In genomic region chr6:139016337-139017213, GRCh38 we compare ENCODE assay signal across 9 cellular contexts. TPM values are rescaled to one million over a fixed set of nuclear protein-coding genes. Genes with fewer than 3 reads are reported as not detected.
DNase-seq lines count a peak whose midpoint lies in the region; ATAC-seq and TF ChIP-seq lines count a peak whose summit lies in the region.
"Had no signal": no experiment of that assay in that cellular context is flagged by ENCODE, and none has a peak within 500 bp of the region (broad histone marks: within the 10 kb centered on the region; RNA-seq: fewer than 3 reads in every experiment).

No MANE protein-coding gene starts in this region.

- BruUV-seq in OCI-LY7 (replicated peaks; lab: Mats Ljungman, UMichigan) = no TSS peak

- H3K9me3 ChIP-seq in OCI-LY7 (ENCODE audit: low read length) (no peaks in the 10 kb centered on the region), aorta (ENCODE audit: control insufficient read depth, low read length) (no peaks in the 10 kb centered on the region)

- no peaks in the 10 kb centered on the region for H3K9me3 Mint-ChIP-seq in nephron progenitor cell
- H3K9me3 Mint-ChIP-seq: activated naive CD8-positive, alpha-beta T cell treated with anti-CD3 and anti-CD28 coated beads, Interleukin-2, amount 10 ng/mL, durations not matched to agents 7 days and 5 days had no signal

- WGBS in aorta, 2 donors = 74 to 76% methylated on average over 7 of the region's 7 CpGs

- POLR2A ChIA-PET in OCI-LY7 (lab: Charles Lee) = interaction anchor here (0.6 to 2.9 kb wide), 13 partner anchors 9 to 700 kb away, joined by 3 to 17 read pairs (median 3); partner anchors contain the start of gene ABRACL

- H3K9me2 ChIP-seq in OCI-LY7 (ENCODE audit: insufficient read depth, low read length) = no peaks in the 10 kb centered on the region

- peak overlapping the region; percentile 55 for H3K4me3 ChIP-seq in OCI-LY7 (ENCODE audit: low read depth, low read length, poor library complexity, severe bottlenecking)
- H3K4me3 ChIP-seq in aorta (ENCODE audit: low read length in 2 of 2) = no peak overlapping the region

- no peaks in the 10 kb centered on the region for H3K36me3 Mint-ChIP-seq in nephron progenitor cell (ENCODE audit: low read depth)
- H3K36me3 Mint-ChIP-seq: activated naive CD8-positive, alpha-beta T cell treated with anti-CD3 and anti-CD28 coated beads, Interleukin-2, amount 10 ng/mL, durations not matched to agents 7 days and 5 days had no signal

- intact Hi-C loops in OCI-LY7 (cut with micrococcal nuclease; ENCODE audit: unreplicated experiment) = loop anchor here (1.0 to 5.0 kb wide), 2 partner anchors 14 to 256 kb away; no protein-coding TSS in a partner anchor
- intact Hi-C loops in aorta (cut with DNase I) = no loop called here

- no peaks in the 10 kb centered on the region for H3K27me3 Mint-ChIP-seq in nephron progenitor cell (ENCODE audit: low read depth, poor library complexity)

- H3K36me3 ChIP-seq in OCI-LY7 (ENCODE audit: insufficient read depth, low read length) = no peaks in the 10 kb centered on the region
- H3K36me3 ChIP-seq in aorta (ENCODE audit: control insufficient read depth in 1 of 2, insufficient read depth in 2 of 2, low read length in 1 of 2) = no peaks in the 10 kb centered on the region

- no peaks in the 10 kb centered on the region for H3K27me3 ChIP-seq in aorta (ENCODE audit: control insufficient read depth in 1 of 2, insufficient read depth in 2 of 2, low read length in 1 of 2)

- peak overlapping the region; percentile 46 for H3K27ac ChIP-seq in OCI-LY7 (ENCODE audit: low read depth, low read length, poor library complexity, severe bottlenecking)
- H3K27ac ChIP-seq in aorta (ENCODE audit: low read depth in 1 of 2, low read length in 2 of 2) = no peak overlapping the region

- DNase-seq in OCI-LY7 (ENCODE audit: low spot score) = peak; percentile 88
- no peak for DNase-seq in nephron progenitor cell
- no peak for DNase-seq in aorta
- DNase-seq in C1 segment of cervical spinal cord (lab: John Stamatoyannopoulos, UW) = no peak
- DNase-seq in dermis blood vessel endothelial cell = no peak
- DNase-seq: activated naive CD8-positive, alpha-beta T cell treated with anti-CD3 and anti-CD28 coated beads, Interleukin-2, amount 10 ng/mL, durations not matched to agents 7 days and 5 days had no signal

- ATAC-seq in GM18873 (IDR thresholded peaks at IDR 0.05; ENCODE audit: low FRiP score, unreplicated experiment) (peak; percentile 66), HG02798 (IDR thresholded peaks at IDR 0.05; ENCODE audit: poor library complexity, unreplicated experiment) (peak; percentile 85), aorta (ENCODE audit: low FRiP score) (no peak), HG03521 (IDR thresholded peaks at IDR 0.05; ENCODE audit: unreplicated experiment) (no peak)

- H3K4me2 ChIP-seq in OCI-LY7 (ENCODE audit: low read length) = peak overlapping the region; percentile 79

- H3K4me3 Mint-ChIP-seq in nephron progenitor cell = no peak overlapping the region
- H3K4me3 Mint-ChIP-seq: activated naive CD8-positive, alpha-beta T cell treated with anti-CD3 and anti-CD28 coated beads, Interleukin-2, amount 10 ng/mL, durations not matched to agents 7 days and 5 days had no signal

- CTCF ChIA-PET in OCI-LY7 (lab: Charles Lee; ENCODE audit: unreplicated experiment) = interaction anchor here (0.5 to 1.2 kb wide), 3 partner anchors 13 to 27 kb away, joined by 3 read pairs; no protein-coding TSS in a partner anchor

- peak overlapping the region; percentile 85 for H3K27ac Mint-ChIP-seq in nephron progenitor cell
- H3K27ac Mint-ChIP-seq: activated naive CD8-positive, alpha-beta T cell treated with anti-CD3 and anti-CD28 coated beads, Interleukin-2, amount 10 ng/mL, durations not matched to agents 7 days and 5 days had no signal

- H2AFZ ChIP-seq in OCI-LY7 (ENCODE audit: low read length) = peak overlapping the region; percentile 96

- TF ChIP-seq CTCF in OCI-LY7 (conservative IDR thresholded peaks at IDR 0.05; ENCODE audit: low read length) (no peak; the same call in 1 of the 2 replicates), nephron progenitor cell (IDR thresholded peaks at IDR 0.05) (no peak)

- peaks cover 57% of the 10 kb centered on the region for H3K4me1 Mint-ChIP-seq in nephron progenitor cell
- H3K4me1 Mint-ChIP-seq: activated naive CD8-positive, alpha-beta T cell treated with anti-CD3 and anti-CD28 coated beads, Interleukin-2, amount 10 ng/mL, durations not matched to agents 7 days and 5 days had no signal

- H3K79me2 ChIP-seq in OCI-LY7 (ENCODE audit: insufficient read depth, low read depth, low read length) = no peaks in the 10 kb centered on the region

- H4K20me1 ChIP-seq in OCI-LY7 (ENCODE audit: insufficient read depth, low read length) = no peaks in the 10 kb centered on the region

- H3K4me1 ChIP-seq in OCI-LY7 (ENCODE audit: insufficient read depth, low read length, poor library complexity, severe bottlenecking) = peaks cover 29% of the 10 kb centered on the region
- H3K4me1 ChIP-seq in aorta (ENCODE audit: control insufficient read depth in 1 of 2, insufficient read depth in 2 of 2, low read length in 2 of 2) = no peaks in the 10 kb centered on the region

RNA-seq across cellular contexts. Expression of gene ABRACL, which starts 12.0 kb away (rescaled TPM):
- total RNA-seq in OCI-LY7 (2014; rRNA removed; shearing (Covaris generic)) = 69.7 and 70.1 TPM in 2 replicates
- total RNA-seq in OCI-LY7 (2022) = 56.0 and 73.5 TPM in 2 replicates
- total RNA-seq in aorta = 10 to 100 TPM; 16.4 to 18.6 TPM
- 10 to 100 TPM; 17.9 to 88.4 TPM for polyA plus RNA-seq in aorta
- 41.0 and 41.9 TPM in 2 replicates for total RNA-seq in dermis blood vessel endothelial cell

RNA-seq across cellular contexts. Expression of gene REPS1, which starts 28.5 kb away (rescaled TPM):
- 29.0 and 40.0 TPM in 2 replicates for total RNA-seq in OCI-LY7 (2014; rRNA removed; shearing (Covaris generic))
- total RNA-seq in OCI-LY7 (2022) (53.9 and 68.6 TPM in 2 replicates), aorta (10 to 100 TPM; 33.2 to 40.8 TPM), dermis blood vessel endothelial cell (25.4 and 29.5 TPM in 2 replicates)
- 10 to 100 TPM; 10.1 to 29.0 TPM for polyA plus RNA-seq in aorta

Comparison
In these comparisons a context has a peak if more than half of its experiments do, and no peak if none do; other contexts are left out.
1. ATAC-seq: peak in GM18873 (single experiment) and HG02798 (single experiment); none in aorta (single experiment) and HG03521 (single experiment).